ENCODE assay signal across 8 cellular contexts in genomic region chr9:5442400-5443011, GRCh38. TPM values are rescaled to one million over a fixed set of nuclear protein-coding genes. Genes with fewer than 3 reads are reported as not detected.
A peak's percentile ranks its signal among the peaks of the same experiment; 100 is the strongest.
DNase-seq lines count a peak whose midpoint lies in the region; ATAC-seq, FAIRE-seq and TF ChIP-seq lines count a peak whose summit lies in the region.

No MANE protein-coding gene starts in this region.

- intact Hi-C loops in body of pancreas (cut with DNase I): no loop called here

- CTCF ChIA-PET in BJ (lab: Yijun Ruan, JAX): interaction anchor here (0.6 to 2.9 kb wide), 8 partner anchors 27 to 683 kb away, joined by 3 to 22 read pairs (median 5); partner anchors contain the start of gene INSL6

- H3K4me3 ChIP-seq in BJ (ENCODE audit: low read depth, low read length) (no peak overlapping the region), body of pancreas (no peak overlapping the region), liver (ENCODE audit: low read depth in 1 of 3, low read length in 3 of 3) (no peak overlapping the region)

- TF ChIP-seq CTCF in BJ (IDR thresholded peaks at IDR 0.05; ENCODE audit: insufficient read depth, low read depth, low read length) (peak; percentile 61), body of pancreas (IDR thresholded peaks at IDR 0.05) (peak; percentile 16 to 65 (median 59)), liver (IDR thresholded peaks at IDR 0.05; ENCODE audit: low read depth, low read length, missing input control) (peak; percentile 60)

- FAIRE-seq in GM19239 (lab: Jason Lieb, UNC): peak; percentile 95

- DNase-seq in BJ (ENCODE audit: low read depth) (no peak), GM19239 (ENCODE audit: insufficient read length, low spot score) (no peak), NCI-H526 treated with DMSO at 0.1 percent for 48 hours (lab: John Stamatoyannopoulos, UW) (peak; percentile 3), body of pancreas (peak; percentile 57 to 63 (median 60)), UCSD-AML1 (lab: John Stamatoyannopoulos, UW; ENCODE audit: unreplicated experiment) (no peak)

- no peak for TF ChIP-seq POLR2A in body of pancreas (IDR thresholded peaks at IDR 0.05)
- TF ChIP-seq POLR2A in GM18505 (IDR thresholded peaks at IDR 0.05; ENCODE audit: borderline replicate concordance, extremely low read depth, insufficient read depth, insufficient read length): no peak

- peak; percentile 80 to 86 for TF ChIP-seq RAD21 in liver (IDR thresholded peaks at IDR 0.05)

- H3K27me3 ChIP-seq in BJ (ENCODE audit: control insufficient read depth, insufficient read depth, low read length) (no peaks in the 10 kb centered on the region), body of pancreas (no peaks in the 10 kb centered on the region), liver (ENCODE audit: control insufficient read depth in 4 of 4, insufficient read depth in 4 of 4, low read length in 3 of 4) (no peaks in the 10 kb centered on the region)

- no peaks in the 10 kb centered on the region for H3K36me3 ChIP-seq in BJ (ENCODE audit: control insufficient read depth, insufficient read depth, low read length)
- H3K36me3 ChIP-seq in body of pancreas (replicated peaks in 1 of 2; ENCODE audit: insufficient read depth in 1 of 2, low read depth in 2 of 2): no peaks in the 10 kb centered on the region
- H3K36me3 ChIP-seq in liver (ENCODE audit: control insufficient read depth in 4 of 4, insufficient read depth in 3 of 4, low read depth in 1 of 4, low read length in 3 of 4): no peaks in the 10 kb centered on the region

- 37 to 38% methylated on average over 2 of the region's 2 CpGs for WGBS in body of pancreas, 2 donors
- 23% methylated on average over 2 of the region's 2 CpGs for WGBS in liver

- H3K4me1 ChIP-seq in body of pancreas: peaks cover 5% of the 10 kb centered on the region
- H3K4me1 ChIP-seq in liver (ENCODE audit: control insufficient read depth in 4 of 4, insufficient read depth in 4 of 4, low read length in 3 of 4): peaks cover 4 to 8% (median 5%) of the 10 kb centered on the region in 4 donors

- ATAC-seq in body of pancreas (no peak), GM19351 (IDR thresholded peaks at IDR 0.05; ENCODE audit: unreplicated experiment) (no peak), GM18505 (IDR thresholded peaks at IDR 0.05; ENCODE audit: unreplicated experiment) (no peak)

- H3K27ac ChIP-seq in body of pancreas: no peak overlapping the region
- H3K27ac ChIP-seq in liver (ENCODE audit: low read depth in 1 of 2, low read length in 2 of 2): no peak overlapping the region

- no peak overlapping the region for H3K9ac ChIP-seq in liver (ENCODE audit: low read depth in 1 of 2, low read length in 2 of 2)

- POLR2A ChIA-PET in BJ (lab: Charles Lee): no interaction called here

- H3K9me3 ChIP-seq in body of pancreas (no peaks in the 10 kb centered on the region), liver (ENCODE audit: control insufficient read depth in 4 of 4, low read length in 3 of 4) (no peaks in the 10 kb centered on the region)

TF ChIP-seq in liver, 16 proteins besides CTCF, POLR2A, EP300 and RAD21:
- no peak for TF ChIP-seq SP1 (IDR thresholded peaks at IDR 0.05)
- TF ChIP-seq EGR1 (IDR thresholded peaks at IDR 0.05; ENCODE audit: low read depth in 2 of 2): no peak
- peak; percentile 56 to 68 for TF ChIP-seq HNF4A (conservative IDR thresholded peaks at IDR 0.05)
- no peak for TF ChIP-seq ATF3 (IDR thresholded peaks at IDR 0.05)
- no peak for TF ChIP-seq HNF4G (IDR thresholded peaks at IDR 0.05)
- TF ChIP-seq YY1 (IDR thresholded peaks at IDR 0.05): no peak
- no peak for TF ChIP-seq FOXA1 (IDR thresholded peaks at IDR 0.05)
- TF ChIP-seq TAF1 (conservative IDR thresholded peaks at IDR 0.05): no peak
- peak; percentile 11 to 23 for TF ChIP-seq RXRA (IDR thresholded peaks at IDR 0.05)
- no peak for TF ChIP-seq ZBTB33 (IDR thresholded peaks at IDR 0.05)
- no peak for TF ChIP-seq NR2F2 (IDR thresholded peaks at IDR 0.05)
- no peak for TF ChIP-seq GABPA (IDR thresholded peaks at IDR 0.05 in 1 of 2, conservative IDR thresholded peaks at IDR 0.05 in 1 of 2)
- TF ChIP-seq REST (IDR thresholded peaks at IDR 0.05): no peak

RNA-seq across cellular contexts. Expression of gene PLGRKT, which starts 4.8 kb away (rescaled TPM):
- polyA plus RNA-seq in BJ (2011; rRNA removed) (7.7 and 14.2 TPM in 2 replicates), liver (10 to 100 TPM in 1 of 2 donors, 1 to 10 TPM in 1; 9.9 to 11.3 TPM)
- polyA minus RNA-seq in BJ (2011; rRNA and poly(A)+ RNA removed): 2.2 and 5.7 TPM in 2 replicates
- total RNA-seq in body of pancreas (1 to 10 TPM; 3.3 to 7.8 TPM), liver (1 to 10 TPM; 4.1 to 4.5 TPM)

RNA-seq across cellular contexts. Expression of gene CD274, which starts 7.8 kb away (rescaled TPM):
- polyA plus RNA-seq in BJ (2011; rRNA removed): 3.8 and 4.4 TPM in 2 replicates
- polyA minus RNA-seq in BJ (2011; rRNA and poly(A)+ RNA removed): 3.5 and 3.8 TPM in 2 replicates
- total RNA-seq in body of pancreas: 1 to 10 TPM; 1.6 to 3.6 TPM
- 1 to 10 TPM; 2.5 to 3.1 TPM for total RNA-seq in liver
- polyA plus RNA-seq in liver: 1 to 10 TPM; 1.0 to 1.2 TPM

Comparison
In these comparisons a context has a peak if more than half of its experiments do, and no peak if none do; other contexts are left out.
1. DNase-seq: peak in NCI-H526 treated with DMSO at 0.1 percent for 48 hours (single experiment) and body of pancreas (4 of 4); none in BJ (single experiment), GM19239 (single experiment) and UCSD-AML1 (single experiment).
2. Peak in every context shown above with its lines, with median percentiles within 50 percentile points of each other: CTCF ChIP-seq.